Comparison of ENCODE assay signal across 12 cellular contexts in the genomic region with DNA sequence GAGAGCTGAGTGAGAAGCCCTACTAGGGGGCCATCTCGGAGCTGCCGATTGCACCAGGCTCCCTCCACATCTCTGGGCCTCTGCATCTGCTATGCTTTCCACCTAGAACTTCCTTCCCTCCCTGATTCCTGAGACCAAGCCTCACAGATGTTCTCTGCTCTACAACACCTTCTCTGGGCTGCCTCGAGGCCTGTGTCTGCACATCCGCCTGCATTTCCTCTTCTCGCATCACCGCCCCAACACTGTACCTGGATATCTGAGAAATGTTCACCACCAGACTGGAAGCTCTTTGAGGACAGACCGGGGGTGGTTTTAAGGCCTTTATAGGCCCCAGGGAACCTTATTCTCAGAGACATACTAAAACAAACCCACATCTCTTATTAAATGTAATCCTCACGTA. TPM values are rescaled to one million over a fixed set of nuclear protein-coding genes. Genes with fewer than 3 reads are reported as not detected.
DNase-seq lines count a peak whose midpoint lies in the region; TF ChIP-seq lines count a peak whose summit lies in the region.
"Had no signal": no experiment of that assay in that cellular context is flagged by ENCODE, and none has a peak within 500 bp of the region (broad histone marks: within the 10 kb centered on the region; RNA-seq: fewer than 3 reads in every experiment).

No MANE protein-coding gene starts in this region.

- H3K4me1 Mint-ChIP-seq in endodermal cell = peaks cover 54% of the 10 kb centered on the region
- H3K4me1 Mint-ChIP-seq in nephron = peaks cover 69% of the 10 kb centered on the region

- H3K27me3 ChIP-seq in AG04450 (ENCODE audit: control insufficient read depth, insufficient read depth, low read length) (no peaks in the 10 kb centered on the region), endodermal cell (ENCODE audit: control insufficient read depth, insufficient read depth, low read length, poor library complexity, severe bottlenecking) (no peaks in the 10 kb centered on the region)

- DNase-seq in AG04450 (ENCODE audit: low read depth, low spot score) = no peak
- peak; percentile 55 for DNase-seq in KBM-7
- no peak for DNase-seq in endodermal cell
- DNase-seq in NCI-H187 treated with DMSO at 0.1 percent for 48 hours (lab: John Stamatoyannopoulos, UW) = no peak
- no peak for DNase-seq in NCI-H2227 (lab: John Stamatoyannopoulos, UW; ENCODE audit: unreplicated experiment)
- no peak for DNase-seq in NCI-H524 (lab: John Stamatoyannopoulos, UW)
- no peak for DNase-seq in stimulated activated CD4-positive, alpha-beta T cell treated with anti-CD3 and anti-CD28 coated beads, Interleukin-2, amount 100 ng/mL, for 48 hours
- DNase-seq: activated effector memory CD4-positive, alpha-beta T cell treated with anti-CD3 and anti-CD28 coated beads, Interleukin-2, amount 50 U/mL, for 16 hours; GOT3; MM.1S; T-helper 2 cell had no signal

- H3K36me3 ChIP-seq in endodermal cell (ENCODE audit: control insufficient read depth, insufficient read depth, low read length) = no peaks in the 10 kb centered on the region

- POLR2A ChIA-PET in AG04450 (lab: Yijun Ruan, JAX) = interaction anchor here (1.8 kb wide), 1 partner anchor 21 kb away, joined by 7 read pairs; no protein-coding TSS in a partner anchor

- H3K9me3 ChIP-seq in AG04450 (ENCODE audit: control insufficient read depth, insufficient read depth, low read length) = no peaks in the 10 kb centered on the region
- H3K9me3 ChIP-seq in endodermal cell (ENCODE audit: control insufficient read depth, low read length) = no peaks in the 10 kb centered on the region

- H3K4me3 Mint-ChIP-seq in endodermal cell (no peak overlapping the region), nephron (no peak overlapping the region)

- TF ChIP-seq CTCF in AG04450 (IDR thresholded peaks at IDR 0.05; ENCODE audit: low read depth, low read length) (no peak), endodermal cell (conservative IDR thresholded peaks at IDR 0.05) (no peak), nephron (IDR thresholded peaks at IDR 0.05; ENCODE audit: unreplicated experiment in 3 of 3) (no peak)

- H3K36me3 Mint-ChIP-seq in endodermal cell (ENCODE audit: low read depth) (peaks cover 3% of the 10 kb centered on the region), nephron (ENCODE audit: low read depth) (no peaks in the 10 kb centered on the region)

- H3K27ac ChIP-seq in AG04450 (ENCODE audit: low read depth, low read length) = peak overlapping the region; percentile 97
- H3K27ac ChIP-seq in endodermal cell (ENCODE audit: low read depth, low read length) = no peak overlapping the region

- H3K27me3 Mint-ChIP-seq in endodermal cell (ENCODE audit: insufficient read depth) = no peaks in the 10 kb centered on the region
- peaks cover 5% of the 10 kb centered on the region for H3K27me3 Mint-ChIP-seq in nephron (ENCODE audit: low read depth)

- CTCF ChIA-PET in AG04450 (lab: Charles Lee) = interaction anchor here (0.6 to 3.3 kb wide), 3 partner anchors 14 to 199 kb away, joined by 3 to 21 read pairs (median 5); no protein-coding TSS in a partner anchor

- no peak overlapping the region for H3K9ac ChIP-seq in endodermal cell (ENCODE audit: extremely low read depth, low read length, poor library complexity, severe bottlenecking)

- WGBS in endodermal cell (ENCODE audit: insufficient coverage in 1 of 2, insufficient read length in 1 of 2), 2 experiments = 95 to 98% methylated on average over 6 to 8 of the region's 8 CpGs

- H3K27ac Mint-ChIP-seq in endodermal cell (peak overlapping the region; percentile 91), nephron (peak overlapping the region; percentile 91 to 96 (median 96))

- H3K4me3 ChIP-seq in AG04450 (ENCODE audit: low read depth, low read length) (no peak overlapping the region), endodermal cell (ENCODE audit: low read length) (no peak overlapping the region)

- in situ Hi-C loops in KBM-7 (cut with MboI; ENCODE audit: low pct_unique_long_range_greater_than_20kb, low sequenced_read_pairs) = no loop called here

- no peaks in the 10 kb centered on the region for H3K9me3 Mint-ChIP-seq in endodermal cell
- no peaks in the 10 kb centered on the region for H3K9me3 Mint-ChIP-seq in nephron

- peaks cover 13% of the 10 kb centered on the region for H3K4me1 ChIP-seq in endodermal cell (ENCODE audit: control insufficient read depth, insufficient read depth, low read length)

RNA-seq across cellular contexts. Expression of gene CTNNBIP1, which starts 20.7 kb away (rescaled TPM):
- polyA plus RNA-seq in AG04450 (2011; rRNA removed) = 28.3 and 33.6 TPM in 2 replicates
- polyA minus RNA-seq in AG04450 (2011; rRNA and poly(A)+ RNA removed) = 31.2 and 32.1 TPM in 2 replicates
- 10 to 100 TPM; 65.0 to 69.5 TPM for total RNA-seq in endodermal cell
- polyA plus RNA-seq in endodermal cell (2013, experiment 1 of 2) = 64.0 TPM
- polyA plus RNA-seq in endodermal cell (2013, experiment 2 of 2) = 59.8 TPM

RNA-seq across cellular contexts. Expression of gene LZIC, which starts 53.8 kb away (rescaled TPM):
- polyA plus RNA-seq in AG04450 (2011; rRNA removed) = 21.6 and 29.7 TPM in 2 replicates
- 10.2 and 18.0 TPM in 2 replicates for polyA minus RNA-seq in AG04450 (2011; rRNA and poly(A)+ RNA removed)
- 10 to 100 TPM; 27.7 to 40.0 TPM for total RNA-seq in endodermal cell
- polyA plus RNA-seq in endodermal cell (2013, experiment 1 of 2) = 35.3 TPM
- polyA plus RNA-seq in endodermal cell (2013, experiment 2 of 2) = 36.4 TPM

RNA-seq across cellular contexts. Expression of gene NMNAT1, which starts 53.9 kb away (rescaled TPM):
- polyA plus RNA-seq in AG04450 (2011; rRNA removed) = 15.8 and 16.4 TPM in 2 replicates
- 13.7 and 18.1 TPM in 2 replicates for polyA minus RNA-seq in AG04450 (2011; rRNA and poly(A)+ RNA removed)
- 1 to 10 TPM; 5.4 to 7.9 TPM for total RNA-seq in endodermal cell
- 7.5 TPM for polyA plus RNA-seq in endodermal cell (2013, experiment 1 of 2)
- polyA plus RNA-seq in endodermal cell (2013, experiment 2 of 2) = 8.7 TPM
